In genomic region chr15:44727462-44728231, GRCh38 we compare ENCODE assay signal across 9 cellular contexts. TPM values are rescaled to one million over a fixed set of nuclear protein-coding genes. Genes with fewer than 3 reads are reported as not detected.
A peak's percentile ranks its signal among the peaks of the same experiment; 100 is the strongest.
DNase-seq lines count a peak whose midpoint lies in the region; ATAC-seq and TF ChIP-seq lines count a peak whose summit lies in the region.
"Had no signal": no experiment of that assay in that cellular context is flagged by ENCODE, and none has a peak within 500 bp of the region (broad histone marks: within the 10 kb centered on the region; RNA-seq: fewer than 3 reads in every experiment).

No MANE protein-coding gene starts in this region.

- H4K20me1 ChIP-seq in BLaER1 treated with 17β-estradiol and CSF1 and Interleukin-3, amounts not matched to agents 10 nM and 100 nM: no peaks in the 10 kb centered on the region
- H4K20me1 ChIP-seq in Karpas-422 (ENCODE audit: insufficient read depth, low read depth, low read length): no peaks in the 10 kb centered on the region
- no peaks in the 10 kb centered on the region for H4K20me1 ChIP-seq in neural cell (ENCODE audit: insufficient read depth)

- peak overlapping the region; percentile 78 to 95 (median 86) for H3K4me2 ChIP-seq in BLaER1 treated with 17β-estradiol and CSF1 and Interleukin-3, amounts not matched to agents 10 nM and 100 nM
- H3K4me2 ChIP-seq in Karpas-422 (ENCODE audit: low read depth, low read length, poor library complexity, severe bottlenecking) (peak overlapping the region; percentile 86), neural cell (ENCODE audit: low read length) (no peak overlapping the region)

- no peaks in the 10 kb centered on the region for H3K27me3 Mint-ChIP-seq in chondrocyte (ENCODE audit: low read depth)

- H3K36me3 ChIP-seq in BLaER1 treated with 17β-estradiol and CSF1 and Interleukin-3, amounts not matched to agents 10 nM and 100 nM: peaks cover 0 to 16% (median 11%) of the 10 kb centered on the region in 11 experiments; a peak in 11 of 22 replicates
- H3K36me3 ChIP-seq in Karpas-422 (ENCODE audit: insufficient read depth, low read length): no peaks in the 10 kb centered on the region
- H3K36me3 ChIP-seq in neural cell (ENCODE audit: insufficient read depth, low read length): no peaks in the 10 kb centered on the region

- peaks cover 22% of the 10 kb centered on the region for H3K4me1 Mint-ChIP-seq in chondrocyte (ENCODE audit: low read depth)

- H3K27ac ChIP-seq in BLaER1 treated with 17β-estradiol and CSF1 and Interleukin-3, amounts not matched to agents 10 nM and 100 nM: peak overlapping the region; percentile 82 to 97 (median 90); a peak in 21 of 22 replicates
- H3K27ac ChIP-seq in Karpas-422 (ENCODE audit: low read length): peak overlapping the region; percentile 99
- peak overlapping the region; percentile 84 for H3K27ac ChIP-seq in neural cell (ENCODE audit: low read length)

- H3F3A ChIP-seq in neural cell (ENCODE audit: insufficient read depth, low read length, poor library complexity, severe bottlenecking): no peaks in the 10 kb centered on the region

- no peak for ATAC-seq in HG02970 (IDR thresholded peaks at IDR 0.05; ENCODE audit: low FRiP score, unreplicated experiment)

- H3K79me2 ChIP-seq in Karpas-422 (ENCODE audit: low read length): peaks cover 20% of the 10 kb centered on the region
- H3K79me2 ChIP-seq in neural cell (replicated peaks; ENCODE audit: insufficient read depth, low read length): peaks cover 11% of the 10 kb centered on the region

- H3K9me2 ChIP-seq in Karpas-422 (replicated peaks; ENCODE audit: insufficient read depth, low read length) (no peaks in the 10 kb centered on the region), neural cell (ENCODE audit: insufficient read depth, low read length) (no peaks in the 10 kb centered on the region)

- no peak for TF ChIP-seq EP300 in neural cell (conservative IDR thresholded peaks at IDR 0.05; ENCODE audit: poor library complexity, severe bottlenecking)

- TF ChIP-seq RAD21 in neural cell (conservative IDR thresholded peaks at IDR 0.05): no peak

- H3K9me3 ChIP-seq in BLaER1 treated with 17β-estradiol and CSF1 and Interleukin-3, amounts not matched to agents 10 nM and 100 nM (replicated peaks in 1 of 11): no peaks in the 10 kb centered on the region
- H3K9me3 ChIP-seq in Karpas-422 (ENCODE audit: low read length) (no peaks in the 10 kb centered on the region), neural cell (ENCODE audit: low read length) (no peaks in the 10 kb centered on the region)

- H3K36me3 Mint-ChIP-seq in chondrocyte (ENCODE audit: low read depth): no peaks in the 10 kb centered on the region

- H3K27ac Mint-ChIP-seq in chondrocyte (ENCODE audit: unreplicated experiment): peak overlapping the region; percentile 55

- no peaks in the 10 kb centered on the region for H3K27me3 ChIP-seq in BLaER1 treated with 17β-estradiol and CSF1 and Interleukin-3, amounts not matched to agents 10 nM and 100 nM
- H3K27me3 ChIP-seq in Karpas-422 (ENCODE audit: low read length): no peaks in the 10 kb centered on the region
- H3K27me3 ChIP-seq in neural cell (ENCODE audit: insufficient read depth, low read depth, low read length): no peaks in the 10 kb centered on the region

- DNase-seq in Karpas-422 (peak; percentile 41), chondrocyte (ENCODE audit: low spot score) (no peak), kidney tubule cell (ENCODE audit: low spot score) (no peak), AG08396 (ENCODE audit: low spot score) (no peak)
- no peak for DNase-seq in stimulated activated naive CD4-positive, alpha-beta T cell treated with Interleukin-2 at 50 U/mL for 16 hours (lab: John Stamatoyannopoulos, UW)
- DNase-seq: activated CD8-positive, alpha-beta memory T cell treated with anti-CD3 and anti-CD28 coated beads for 24 hours had no signal

- H3K9ac ChIP-seq in BLaER1 treated with 17β-estradiol and CSF1 and Interleukin-3, amounts not matched to agents 10 nM and 100 nM: peak overlapping the region; percentile 63 to 95 (median 88); a peak in 18 of 22 replicates
- peak overlapping the region; percentile 88 for H3K9ac ChIP-seq in Karpas-422 (ENCODE audit: low read length)
- no peak overlapping the region for H3K9ac ChIP-seq in neural cell (ENCODE audit: low read length)

- peak overlapping the region in 3 of 10 experiments; percentile 9 to 48 (median 43); a peak in 4 of 20 replicates for H3K4me3 ChIP-seq in BLaER1 treated with 17β-estradiol and CSF1 and Interleukin-3, amounts not matched to agents 10 nM and 100 nM
- H3K4me3 ChIP-seq in Karpas-422 (ENCODE audit: low read length) (peak overlapping the region; percentile 66), neural cell (ENCODE audit: low read length) (no peak overlapping the region)

- H3K4me1 ChIP-seq in BLaER1 treated with 17β-estradiol and CSF1 and Interleukin-3, amounts not matched to agents 10 nM and 100 nM: peaks cover 64 to 86% (median 78%) of the 10 kb centered on the region in 10 experiments
- H3K4me1 ChIP-seq in Karpas-422 (ENCODE audit: low read length): peaks cover 60% of the 10 kb centered on the region

- H2AFZ ChIP-seq in Karpas-422 (ENCODE audit: low read length) (no peak overlapping the region), neural cell (ENCODE audit: low read depth, low read length) (no peak overlapping the region)

- peak overlapping the region; percentile 33 for H3K4me3 Mint-ChIP-seq in chondrocyte (ENCODE audit: unreplicated experiment)

- no peaks in the 10 kb centered on the region for H3K9me3 Mint-ChIP-seq in chondrocyte (ENCODE audit: low read depth)

- TF ChIP-seq CTCF in chondrocyte (IDR thresholded peaks at IDR 0.05) (no peak), neural cell (IDR thresholded peaks at IDR 0.05; ENCODE audit: poor library complexity, severe bottlenecking) (no peak)

TF ChIP-seq in neural cell, 6 proteins besides CTCF, POLR2A, EP300 and RAD21:
- TF ChIP-seq SMC3 (conservative IDR thresholded peaks at IDR 0.05; ENCODE audit: poor library complexity) (no peak), REST (IDR thresholded peaks at IDR 0.05; ENCODE audit: borderline replicate concordance) (no peak), TAF1 (IDR thresholded peaks at IDR 0.05; ENCODE audit: low read depth) (no peak), MXI1 (conservative IDR thresholded peaks at IDR 0.05; ENCODE audit: poor library complexity, severe bottlenecking) (no peak), POLR2AphosphoS5 (IDR thresholded peaks at IDR 0.05) (no peak), EZH2 (IDR thresholded peaks at IDR 0.05; ENCODE audit: borderline replicate concordance, insufficient read depth, low read length, poor library complexity, severe bottlenecking) (no peak)

RNA-seq across cellular contexts. Expression of gene TRIM69, which starts 8.7 kb away (rescaled TPM):
- 22.7 and 26.0 TPM in 2 replicates for total RNA-seq in Karpas-422 (2014; rRNA removed; shearing (Covaris generic); ENCODE audit: low replicate concordance)
- total RNA-seq in chondrocyte: 9.7 to 16.6 TPM (median 12.9 TPM) in 3 replicates
- 34.0 and 38.3 TPM in 2 replicates for polyA plus RNA-seq in neural cell
- 46.7 and 52.1 TPM in 2 replicates for polyA minus RNA-seq in neural cell

RNA-seq across cellular contexts. Expression of gene B2M, which starts 16.3 kb away (rescaled TPM):
- total RNA-seq in Karpas-422 (2014; rRNA removed; shearing (Covaris generic); ENCODE audit: low replicate concordance): 2,186 and 3,959 TPM in 2 replicates
- 496 to 595 TPM (median 582 TPM) in 3 replicates for total RNA-seq in chondrocyte
- 15.6 and 29.0 TPM in 2 replicates for polyA plus RNA-seq in neural cell
- polyA minus RNA-seq in neural cell: 4.9 and 6.7 TPM in 2 replicates

RNA-seq across cellular contexts. Expression of gene PATL2, which starts 16.5 kb away (rescaled TPM):
- 1.0 and 5.0 TPM in 2 replicates for total RNA-seq in Karpas-422 (2014; rRNA removed; shearing (Covaris generic); ENCODE audit: low replicate concordance)
- not detected in 3 replicates for total RNA-seq in chondrocyte
- not detected in 2 replicates for polyA plus RNA-seq in neural cell
- polyA minus RNA-seq in neural cell: not detected in 2 replicates
